Comparison of ENCODE assay signal across 9 cellular contexts in genomic region chrX:14028473-14028872, GRCh38. TPM values are rescaled to one million over a fixed set of nuclear protein-coding genes. Genes with fewer than 3 reads are reported as not detected.
DNase-seq lines count a peak whose midpoint lies in the region; ATAC-seq and TF ChIP-seq lines count a peak whose summit lies in the region.
"Had no signal": no experiment of that assay in that cellular context is flagged by ENCODE, and none has a peak within 500 bp of the region (broad histone marks: within the 10 kb centered on the region; RNA-seq: fewer than 3 reads in every experiment).

No MANE protein-coding gene starts in this region.

- ATAC-seq in DND-41 (ENCODE audit: insufficient read depth, low read depth) = no peak

- DNase-seq in DND-41 (no peak), chondrocyte (ENCODE audit: low spot score) (no peak), GF-D8 (lab: John Stamatoyannopoulos, UW) (no peak), HEK293T (ENCODE audit: extremely low spot score) (no peak), SK-N-DZ (ENCODE audit: low spot score) (no peak), NCI-H82 (lab: John Stamatoyannopoulos, UW) (no peak)
- DNase-seq: NCI-H1694 treated with DMSO at 0.1 percent for 48 hours had no signal

- CTCF ChIA-PET in HEK293T (lab: Yijun Ruan, JAX) = interaction anchor here (1.6 kb wide), 1 partner anchor 522 kb away, joined by 5 read pairs; no protein-coding TSS in a partner anchor

- peak overlapping the region; percentile 22 for H3K27ac Mint-ChIP-seq in chondrocyte (ENCODE audit: unreplicated experiment)

- peaks cover 37% of the 10 kb centered on the region for H3K79me2 ChIP-seq in DND-41 (ENCODE audit: insufficient read depth, low read length)
- H3K79me2 ChIP-seq in KMS-11 (ENCODE audit: insufficient read depth, low read depth) = peaks cover 40% of the 10 kb centered on the region; the same call in 1 of the 2 replicates

- H2AFZ ChIP-seq in DND-41 (ENCODE audit: low read depth, low read length) = no peak overlapping the region
- no peak overlapping the region for H2AFZ ChIP-seq in KMS-11 (ENCODE audit: low read depth)
- no peak overlapping the region for H2AFZ ChIP-seq in neuron (ENCODE audit: low read depth, low read length)

- H3K36me3 Mint-ChIP-seq in chondrocyte (ENCODE audit: low read depth) = no peaks in the 10 kb centered on the region

- H3K9ac ChIP-seq in DND-41 (ENCODE audit: low read depth, low read length) = peak overlapping the region; percentile 71
- peak overlapping the region; percentile 86; the same call in 1 of the 2 replicates for H3K9ac ChIP-seq in KMS-11

- peaks cover 30% of the 10 kb centered on the region for H3K4me1 Mint-ChIP-seq in chondrocyte (ENCODE audit: low read depth)

- no peaks in the 10 kb centered on the region for H3K27me3 Mint-ChIP-seq in chondrocyte (ENCODE audit: low read depth)

- H3K4me1 ChIP-seq in DND-41 (ENCODE audit: insufficient read depth, low read length) = peaks cover 46% of the 10 kb centered on the region
- H3K4me1 ChIP-seq in KMS-11 (ENCODE audit: low read depth, poor library complexity, severe bottlenecking) = peaks cover 85% of the 10 kb centered on the region
- peaks cover 24% of the 10 kb centered on the region for H3K4me1 ChIP-seq in neuron (ENCODE audit: insufficient read depth, low read length)

- H4K20me1 ChIP-seq in DND-41 (ENCODE audit: insufficient read depth, low read length) (no peaks in the 10 kb centered on the region), KMS-11 (ENCODE audit: insufficient read depth) (no peaks in the 10 kb centered on the region)

- peak overlapping the region; percentile 67 for H3K4me2 ChIP-seq in DND-41 (ENCODE audit: insufficient read depth, low read length)
- peak overlapping the region; percentile 66 for H3K4me2 ChIP-seq in KMS-11

- H3K36me3 ChIP-seq in DND-41 (ENCODE audit: insufficient read depth, low read length) = no peaks in the 10 kb centered on the region
- H3K36me3 ChIP-seq in KMS-11 (ENCODE audit: insufficient read depth) = no peaks in the 10 kb centered on the region
- no peaks in the 10 kb centered on the region for H3K36me3 ChIP-seq in neuron (ENCODE audit: insufficient read depth, low read length)

- H3K4me3 Mint-ChIP-seq in chondrocyte (ENCODE audit: unreplicated experiment) = peak overlapping the region; percentile 85

- TF ChIP-seq CTCF in DND-41 (IDR thresholded peaks at IDR 0.05; ENCODE audit: borderline replicate concordance, extremely low read depth, low read length, poor library complexity, severe bottlenecking) (no peak), KMS-11 (conservative IDR thresholded peaks at IDR 0.05; ENCODE audit: low read depth, low read length) (no peak), chondrocyte (IDR thresholded peaks at IDR 0.05) (no peak)

- POLR2A ChIA-PET in HEK293T (lab: Yijun Ruan, JAX) = interaction anchor here (1.1 to 1.9 kb wide), 4 partner anchors 8 to 306 kb away, joined by 3 to 11 read pairs (median 8); partner anchors contain the start of genes OFD1 and TRAPPC2

- H3K27me3 ChIP-seq in DND-41 (ENCODE audit: insufficient read depth, low read length, poor library complexity) (no peaks in the 10 kb centered on the region), KMS-11 (ENCODE audit: insufficient read depth, low read depth) (no peaks in the 10 kb centered on the region), neuron (ENCODE audit: insufficient read depth, low read length) (no peaks in the 10 kb centered on the region)

- H3K9me3 Mint-ChIP-seq in chondrocyte (ENCODE audit: low read depth) = no peaks in the 10 kb centered on the region

- H3K4me3 ChIP-seq in DND-41 (ENCODE audit: low read depth in 1 of 2, low read length in 2 of 2) = peak overlapping the region in 1 of 2 experiments; percentile 73; a peak in 1 of 4 replicates
- H3K4me3 ChIP-seq in KMS-11 (IDR thresholded peaks at IDR 0.05; ENCODE audit: insufficient read depth, low read depth, low read length) = no peak overlapping the region
- peak overlapping the region; percentile 57 for H3K4me3 ChIP-seq in neuron (ENCODE audit: low read length)

- H3K9me3 ChIP-seq in DND-41 (ENCODE audit: insufficient read depth, low read length, severe bottlenecking) = no peaks in the 10 kb centered on the region
- no peaks in the 10 kb centered on the region for H3K9me3 ChIP-seq in neuron (ENCODE audit: low read length)

- H3K27ac ChIP-seq in DND-41 (ENCODE audit: low read length) (no peak overlapping the region), KMS-11 (peak overlapping the region; percentile 86)

TF ChIP-seq in HEK293T, 16 proteins besides CTCF, POLR2A, EP300 and RAD21:
- no peak for TF ChIP-seq PKNOX1 (IDR thresholded peaks at IDR 0.05)
- no peak for TF ChIP-seq LEF1 (IDR thresholded peaks at IDR 0.05; ENCODE audit: borderline replicate concordance)
- TF ChIP-seq TARDBP (IDR thresholded peaks at IDR 0.05) = no peak
- TF ChIP-seq FOXK2 (IDR thresholded peaks at IDR 0.05) = no peak
- no peak for TF ChIP-seq SUZ12 (IDR thresholded peaks at IDR 0.05)
- TF ChIP-seq SP1 (IDR thresholded peaks at IDR 0.05) = no peak
- no peak for TF ChIP-seq ZNF384 (IDR thresholded peaks at IDR 0.05)
- TF ChIP-seq ARNT (IDR thresholded peaks at IDR 0.05) = no peak
- no peak for TF ChIP-seq FOXM1 (IDR thresholded peaks at IDR 0.05; ENCODE audit: borderline replicate concordance)
- no peak for TF ChIP-seq CTBP1 (IDR thresholded peaks at IDR 0.05; ENCODE audit: borderline replicate concordance)
- TF ChIP-seq FOXA1 (IDR thresholded peaks at IDR 0.05) = no peak
- TF ChIP-seq NFRKB (IDR thresholded peaks at IDR 0.05) = no peak
- no peak for TF ChIP-seq L3MBTL2 (conservative IDR thresholded peaks at IDR 0.05)
- TF ChIP-seq BHLHE40 (IDR thresholded peaks at IDR 0.05; ENCODE audit: borderline replicate concordance) = no peak
- no peak for TF ChIP-seq HDGF (IDR thresholded peaks at IDR 0.05; ENCODE audit: borderline replicate concordance)
- no peak for TF ChIP-seq ELF4 (IDR thresholded peaks at IDR 0.05)

RNA-seq across cellular contexts. Expression of gene GEMIN8, which starts 1.2 kb away (rescaled TPM):
- 12.7 to 13.0 TPM (median 12.8 TPM) in 3 replicates for total RNA-seq in chondrocyte
- polyA plus RNA-seq in SK-N-DZ (2014; cell fraction: cytosol; rRNA removed) = 12.8 and 13.9 TPM in 2 replicates
- 14.9 and 16.0 TPM in 2 replicates for polyA plus RNA-seq in SK-N-DZ (2014; cell fraction: nucleus; rRNA removed)
